Comparison of ENCODE assay signal across 8 cellular contexts in genomic region chr19:34254552-34255432, GRCh38. TPM values are rescaled to one million over a fixed set of nuclear protein-coding genes. Genes with fewer than 3 reads are reported as not detected.
A peak's percentile ranks its signal among the peaks of the same experiment; 100 is the strongest.
DNase-seq lines count a peak whose midpoint lies in the region; ATAC-seq and TF ChIP-seq lines count a peak whose summit lies in the region.

GARRE1 (plus strand) TSS chr19:34254554; CDS start chr19:34300474, 45,920 bp downstream.

- DNase-seq in Karpas-422 (peak; percentile 93), coronary artery (ENCODE audit: low spot score) (peak; percentile 75), NOMO-1 treated with dmso at 0.1 percent for 144 hours (lab: John Stamatoyannopoulos, UW; ENCODE audit: unreplicated experiment) (no peak)
- peak in 3 of 4 experiments; percentile 8 to 26 (median 10) for DNase-seq in activated CD4-positive, CD25-positive, alpha-beta regulatory T cell (lab: John Stamatoyannopoulos, UW)
- peak; percentile 70 for DNase-seq in stimulated activated CD8-positive, alpha-beta memory T cell treated with anti-CD3 and anti-CD28 coated beads, Interleukin-12 subunit alpha, Interleukin-12 subunit beta, amount 100 ng/mL, for 24 hours (ENCODE audit: extremely low read depth)

- no peaks in the 10 kb centered on the region for H4K20me1 ChIP-seq in Karpas-422 (ENCODE audit: insufficient read depth, low read depth, low read length)

- H3K79me2 ChIP-seq in Karpas-422 (ENCODE audit: low read length) = peaks cover 53% of the 10 kb centered on the region

- peak within 1 kb of the TSS; percentile 92 for H3K4me2 ChIP-seq in Karpas-422 (ENCODE audit: low read depth, low read length, poor library complexity, severe bottlenecking)

- no peaks in the 10 kb centered on the region for H3K27me3 ChIP-seq in Karpas-422 (ENCODE audit: low read length)
- no peaks in the 10 kb centered on the region for H3K27me3 ChIP-seq in liver (ENCODE audit: control insufficient read depth in 4 of 4, insufficient read depth in 4 of 4, low read length in 3 of 4)

- no peaks in the 10 kb centered on the region for H3K9me3 ChIP-seq in Karpas-422 (ENCODE audit: low read length)
- no peaks in the 10 kb centered on the region for H3K9me3 ChIP-seq in liver (ENCODE audit: control insufficient read depth in 4 of 4, low read length in 3 of 4)

- no peak for TF ChIP-seq CTCF in coronary artery (IDR thresholded peaks at IDR 0.05)
- no peak for TF ChIP-seq CTCF in liver (IDR thresholded peaks at IDR 0.05; ENCODE audit: low read depth, low read length, missing input control)

- H3K4me1 ChIP-seq in Karpas-422 (ENCODE audit: low read length) (peaks cover 22% of the 10 kb centered on the region), liver (ENCODE audit: control insufficient read depth in 4 of 4, insufficient read depth in 4 of 4, low read length in 3 of 4) (peaks cover 6 to 26% (median 22%) of the 10 kb centered on the region in 4 donors)

- H3K9ac ChIP-seq in Karpas-422 (ENCODE audit: low read length) = peak within 1 kb of the TSS; percentile 92
- H3K9ac ChIP-seq in liver (ENCODE audit: low read depth in 1 of 2, low read length in 2 of 2) = peak within 1 kb of the TSS; percentile 74 to 97

- H3K9me2 ChIP-seq in Karpas-422 (replicated peaks; ENCODE audit: insufficient read depth, low read length) = no peaks in the 10 kb centered on the region

- ATAC-seq in GM21825 (IDR thresholded peaks at IDR 0.05; ENCODE audit: unreplicated experiment) = peak; percentile 87

- no peaks in the 10 kb centered on the region for H3K36me3 ChIP-seq in Karpas-422 (ENCODE audit: insufficient read depth, low read length)
- no peaks in the 10 kb centered on the region for H3K36me3 ChIP-seq in liver (ENCODE audit: control insufficient read depth in 4 of 4, insufficient read depth in 3 of 4, low read depth in 1 of 4, low read length in 3 of 4)

- peak within 1 kb of the TSS; percentile 91 for H3K4me3 ChIP-seq in GM08714 (ENCODE audit: low read length)
- H3K4me3 ChIP-seq in Karpas-422 (ENCODE audit: low read length) = peak within 1 kb of the TSS; percentile 92
- H3K4me3 ChIP-seq in coronary artery = peak within 1 kb of the TSS; percentile 91
- H3K4me3 ChIP-seq in liver (ENCODE audit: low read depth in 1 of 3, low read length in 3 of 3) = peak within 1 kb of the TSS; percentile 83 to 93 (median 87)

- under 1% methylated on average over 112 of the region's 112 CpGs for WGBS in liver

- peak within 1 kb of the TSS; percentile 55 for H3K27ac ChIP-seq in Karpas-422 (ENCODE audit: low read length)
- H3K27ac ChIP-seq in coronary artery = peak within 1 kb of the TSS; percentile 98 to 100
- peak within 1 kb of the TSS; percentile 89 to 97 for H3K27ac ChIP-seq in liver (ENCODE audit: low read depth in 1 of 2, low read length in 2 of 2)

- no peak for TF ChIP-seq RAD21 in liver (IDR thresholded peaks at IDR 0.05)

- H2AFZ ChIP-seq in Karpas-422 (ENCODE audit: low read length) = peak within 1 kb of the TSS; percentile 98

TF ChIP-seq in liver, 16 proteins besides CTCF, POLR2A, EP300 and RAD21:
- TF ChIP-seq HNF4A (conservative IDR thresholded peaks at IDR 0.05) (no peak), SP1 (IDR thresholded peaks at IDR 0.05) (no peak), HNF4G (IDR thresholded peaks at IDR 0.05) (no peak), FOXA1 (IDR thresholded peaks at IDR 0.05) (no peak)

RNA-seq across cellular contexts. Expression of gene GARRE1, which starts in this region (rescaled TPM):
- 22.1 and 22.8 TPM in 2 replicates for total RNA-seq in Karpas-422 (2014; rRNA removed; shearing (Covaris generic); ENCODE audit: low replicate concordance)
- total RNA-seq in liver = 10 to 100 TPM; 11.6 to 13.7 TPM
- polyA plus RNA-seq in liver = 1 to 10 TPM; 4.0 to 6.4 TPM
